1 cellular context compared by ENCODE assay signal in genomic region chr5:123809594-123810172, GRCh38.
TF ChIP-seq lines count a peak whose summit lies in the region.

No MANE protein-coding gene starts in this region.

TF ChIP-seq in HEK293, 187 proteins besides CTCF, POLR2A, EP300 and RAD21 (continued from another document):
- TF ChIP-seq PRDM4 (tag by site-specific recombination; IDR thresholded peaks at IDR 0.05) (peak; percentile 33; the same call in 1 of the 2 replicates), ZSCAN5A (tag by site-specific recombination; IDR thresholded peaks at IDR 0.05) (no peak), ZBTB8A (tag by site-specific recombination; IDR thresholded peaks at IDR 0.05) (peak; percentile 35), ZNF350 (tag by site-specific recombination; IDR thresholded peaks at IDR 0.05) (no peak), PBX3 (CRISPR knock-in tag; IDR thresholded peaks at IDR 0.05) (no peak), ZNF785 (tag by site-specific recombination; IDR thresholded peaks at IDR 0.05) (no peak), ZNF223 (tag by site-specific recombination; IDR thresholded peaks at IDR 0.05) (no peak), ZNF596 (tag by site-specific recombination; IDR thresholded peaks at IDR 0.05) (peak; percentile 80), ZNF366 (tag by site-specific recombination; conservative IDR thresholded peaks at IDR 0.05) (peak; percentile 56; the same call in 1 of the 2 replicates), ZNF423 (tag by site-specific recombination; IDR thresholded peaks at IDR 0.05) (no peak), ZFP3 (tag by site-specific recombination; IDR thresholded peaks at IDR 0.05; ENCODE audit: low read depth) (no peak), WT1 (tag by site-specific recombination; IDR thresholded peaks at IDR 0.05) (peak; percentile 79), ZNF214 (tag by site-specific recombination; IDR thresholded peaks at IDR 0.05; ENCODE audit: borderline replicate concordance) (no peak), ZNF776 (tag by site-specific recombination; IDR thresholded peaks at IDR 0.05; ENCODE audit: borderline replicate concordance) (no peak), OSR2 (tag by site-specific recombination; IDR thresholded peaks at IDR 0.05) (peak; percentile 74), ZBTB1 (tag by site-specific recombination; IDR thresholded peaks at IDR 0.05) (no peak), ZSCAN16 (tag by site-specific recombination; IDR thresholded peaks at IDR 0.05) (no peak), GLI2 (tag by site-specific recombination; IDR thresholded peaks at IDR 0.05; ENCODE audit: borderline replicate concordance, low read depth) (no peak), PATZ1 (tag by site-specific recombination; IDR thresholded peaks at IDR 0.05) (no peak), ZNF174 (tag by site-specific recombination; IDR thresholded peaks at IDR 0.05) (no peak), ZNF561 (tag by site-specific recombination; IDR thresholded peaks at IDR 0.05; ENCODE audit: borderline replicate concordance) (no peak), FEZF1 (tag by site-specific recombination; IDR thresholded peaks at IDR 0.05) (peak; percentile 68), ZNF677 (tag by site-specific recombination; IDR thresholded peaks at IDR 0.05) (no peak), SETDB1 (IDR thresholded peaks at IDR 0.05; ENCODE audit: insufficient read length, low read length) (no peak), TSHZ1 (tag by site-specific recombination; IDR thresholded peaks at IDR 0.05; ENCODE audit: borderline replicate concordance) (0 out of 2 replicates have a peak, but pooled peaks have one; percentile 11), MZF1 (tag by site-specific recombination; IDR thresholded peaks at IDR 0.05; ENCODE audit: borderline replicate concordance) (no peak), ZNF585B (tag by site-specific recombination; IDR thresholded peaks at IDR 0.05) (no peak)
